1 cellular context compared by ENCODE assay signal in genomic region chr2:206163251-206163880, GRCh38.
TF ChIP-seq lines count a peak whose summit lies in the region.

No MANE protein-coding gene starts in this region.

TF ChIP-seq in H1, 55 proteins besides CTCF, POLR2A, EP300 and RAD21:
- TF ChIP-seq TEAD4 (IDR thresholded peaks at IDR 0.05; ENCODE audit: low read depth, low read length) (no peak), CHD7 (IDR thresholded peaks at IDR 0.05; ENCODE audit: insufficient replicate concordance, low read length) (no peak), RBBP5 (IDR thresholded peaks at IDR 0.05; ENCODE audit: borderline replicate concordance, low read depth, low read length) (no peak), CHD1 (IDR thresholded peaks at IDR 0.05; ENCODE audit: low read depth, low read length) (no peak), GABPA (IDR thresholded peaks at IDR 0.05; ENCODE audit: borderline replicate concordance, insufficient read depth, low read length) (no peak)
TF ChIP-seq in H1: peak in this region for 0.
